9 cellular contexts compared by ENCODE assay signal in the genomic region with DNA sequence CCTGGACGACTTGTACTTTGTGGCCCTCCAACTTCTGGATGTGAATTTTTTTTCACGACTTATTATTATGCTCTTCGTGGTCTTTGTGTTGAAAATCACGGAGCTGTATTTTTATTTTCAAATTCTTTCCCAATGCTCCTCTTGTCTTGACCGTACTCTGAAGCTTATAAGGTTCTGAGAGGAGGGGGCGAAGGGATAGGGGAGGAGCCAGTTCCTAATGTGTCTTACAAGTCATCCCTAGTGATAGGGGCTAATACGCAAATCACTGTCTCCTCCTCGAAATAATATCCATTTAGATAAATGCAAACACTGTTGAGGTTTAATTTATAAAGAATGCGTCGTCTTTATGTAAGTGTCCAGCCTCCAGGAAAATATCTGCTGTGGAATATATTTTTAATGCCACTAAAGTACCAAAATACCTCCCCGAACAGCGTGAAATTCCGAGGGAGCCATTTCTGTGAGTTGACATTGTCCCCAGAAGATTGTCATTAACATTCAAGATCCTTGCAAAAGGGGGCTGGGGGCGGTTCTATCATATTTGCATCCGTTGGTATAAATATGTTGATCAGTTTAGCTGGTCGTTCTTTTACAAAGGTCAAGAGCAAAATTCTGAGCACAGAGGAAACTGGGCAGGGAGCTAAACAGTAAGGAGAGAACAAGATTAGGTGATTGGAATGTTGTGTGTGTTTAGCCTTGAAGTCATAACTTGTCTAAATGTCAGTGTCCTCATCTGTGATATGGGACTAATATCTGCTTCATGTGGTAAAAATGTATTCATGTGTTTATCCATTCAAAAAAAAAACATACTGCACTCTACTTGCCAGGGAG. TPM values are rescaled to one million over a fixed set of nuclear protein-coding genes. Genes with fewer than 3 reads are reported as not detected.
DNase-seq lines count a peak whose midpoint lies in the region; ATAC-seq and TF ChIP-seq lines count a peak whose summit lies in the region.
"Had no signal": no experiment of that assay in that cellular context is flagged by ENCODE, and none has a peak within 500 bp of the region (broad histone marks: within the 10 kb centered on the region; RNA-seq: fewer than 3 reads in every experiment).

No MANE protein-coding gene starts in this region.

- H3K23ac ChIP-seq in trophoblast cell (ENCODE audit: low read length), result no peak overlapping the region

- peaks cover 24% of the 10 kb centered on the region for H3K79me2 ChIP-seq in trophoblast cell (ENCODE audit: control insufficient read depth, insufficient read depth, low read length, poor library complexity)

- H3K4ac ChIP-seq in trophoblast cell (ENCODE audit: low read depth, low read length), result no peak overlapping the region

- H3K4me1 ChIP-seq in RWPE2 (ENCODE audit: insufficient read depth, poor library complexity, severe bottlenecking) (peaks cover 22% of the 10 kb centered on the region), trophoblast cell (ENCODE audit: control insufficient read depth in 1 of 2, insufficient read depth in 2 of 2, low read length in 2 of 2) (peaks cover 3 to 4% of the 10 kb centered on the region in 2 experiments)

- no peaks in the 10 kb centered on the region for H3K9me3 ChIP-seq in RWPE2 (ENCODE audit: severe bottlenecking)
- H3K9me3 ChIP-seq in trophoblast cell (ENCODE audit: insufficient read depth, low read depth, low read length), result no peaks in the 10 kb centered on the region

- no peak overlapping the region for H4K12ac ChIP-seq in trophoblast cell (ENCODE audit: low read depth, low read length)

- H3K14ac ChIP-seq in trophoblast cell (ENCODE audit: low read length), result no peak overlapping the region

- CTCF ChIA-PET in Calu3 (lab: Charles Lee), result interaction anchor here (1.2 to 1.6 kb wide), 2 partner anchors 113 to 219 kb away, joined by 4 read pairs; no protein-coding TSS in a partner anchor

- H3K9ac ChIP-seq in trophoblast cell (ENCODE audit: low read length), result peak overlapping the region; percentile 87

- peak overlapping the region; percentile 43 for H2AFZ ChIP-seq in trophoblast cell (ENCODE audit: insufficient read depth, low read length, poor library complexity)

- ATAC-seq in RWPE2 (ENCODE audit: low read depth), result no peak
- ATAC-seq in GM18519 (IDR thresholded peaks at IDR 0.05; ENCODE audit: low FRiP score, unreplicated experiment), result no peak

- H3K36me3 Mint-ChIP-seq in Calu3 (ENCODE audit: insufficient read depth, unreplicated experiment), result peaks cover 63% of the 10 kb centered on the region

- H2AK5ac ChIP-seq in trophoblast cell (ENCODE audit: low read length), result no peak overlapping the region

- peaks cover 28% of the 10 kb centered on the region for H3K79me1 ChIP-seq in trophoblast cell (ENCODE audit: low read length)

- H3K18ac ChIP-seq in trophoblast cell (ENCODE audit: low read length), result no peak overlapping the region

- H3K27me3 Mint-ChIP-seq in Calu3 (ENCODE audit: unreplicated experiment), result no peaks in the 10 kb centered on the region

- no peaks in the 10 kb centered on the region for H3K27me3 ChIP-seq in RWPE2 (ENCODE audit: insufficient read depth, poor library complexity, severe bottlenecking)
- H3K27me3 ChIP-seq in trophoblast cell (ENCODE audit: insufficient read depth, low read length), result no peaks in the 10 kb centered on the region

- intact Hi-C loops in Calu3 (cut with micrococcal nuclease; ENCODE audit: unreplicated experiment), result loop anchor here (2.0 to 5.0 kb wide), 3 partner anchors 55 to 875 kb away; no protein-coding TSS in a partner anchor

- H3K27ac Mint-ChIP-seq in Calu3 (ENCODE audit: unreplicated experiment), result peak overlapping the region; percentile 92

- H3K4me3 ChIP-seq in RWPE2 (ENCODE audit: severe bottlenecking), result peak overlapping the region; percentile 97
- H3K4me3 ChIP-seq in trophoblast cell (ENCODE audit: low read depth, low read length), result peak overlapping the region; percentile 82

- H4K91ac ChIP-seq in trophoblast cell (ENCODE audit: low read depth, low read length), result no peak overlapping the region

- peak overlapping the region; percentile 99 for H3K4me2 ChIP-seq in trophoblast cell (ENCODE audit: low read length)

- no peaks in the 10 kb centered on the region for H3K9me3 Mint-ChIP-seq in Calu3 (ENCODE audit: low read depth, unreplicated experiment)

- H3K27ac ChIP-seq in RWPE2 (ENCODE audit: poor library complexity, severe bottlenecking) (peak overlapping the region; percentile 98), trophoblast cell (ENCODE audit: low read depth, low read length) (peak overlapping the region; percentile 66)

- peak overlapping the region; percentile 83 for H3K4me3 Mint-ChIP-seq in Calu3 (ENCODE audit: low read depth, unreplicated experiment)

- H3K4me1 Mint-ChIP-seq in Calu3 (ENCODE audit: low read depth, unreplicated experiment), result peaks cover 34% of the 10 kb centered on the region

- H4K8ac ChIP-seq in trophoblast cell (ENCODE audit: low read depth, low read length), result peak overlapping the region; percentile 2

- peak overlapping the region; percentile 58 for H2BK5ac ChIP-seq in trophoblast cell (ENCODE audit: low read depth, low read length, poor library complexity)

- no peak overlapping the region for H2BK12ac ChIP-seq in trophoblast cell (ENCODE audit: low read length)

- TSS peak; percentile 69 for BruUV-seq in Calu3 (replicated peaks; lab: Mats Ljungman, UMichigan)

- DNase-seq in Calu3 (no peak), RWPE2 (ENCODE audit: low spot score) (no peak), fibroblast of peridontal ligament (ENCODE audit: extremely low read depth) (peak; percentile 55), trophoblast cell (peak in 1 of 2 donors; percentile 25), putamen (ENCODE audit: low spot score) (no peak), ureter (ENCODE audit: low spot score) (no peak), NCI-H187 (lab: John Stamatoyannopoulos, UW) (no peak)
- DNase-seq: KG1 had no signal

- peak overlapping the region; percentile 34 for H2BK120ac ChIP-seq in trophoblast cell (ENCODE audit: insufficient read depth, low read length, poor library complexity)

- WGBS in trophoblast cell (ENCODE audit: extremely low coverage, insufficient coverage, insufficient read length), result no CpG with 5 or more reads among the region's 16 CpGs

- H3K36me3 ChIP-seq in RWPE2 (ENCODE audit: low read depth) (0 out of 2 replicates have a peak, but pooled peaks cover 3% of the 10 kb centered on the region), trophoblast cell (ENCODE audit: control insufficient read depth in 1 of 2, insufficient read depth in 2 of 2, low read length in 2 of 2) (no peaks in the 10 kb centered on the region)

- no peak for TF ChIP-seq CTCF in Calu3 (IDR thresholded peaks at IDR 0.05; ENCODE audit: unreplicated experiment)
- no peak for TF ChIP-seq CTCF in RWPE2 (IDR thresholded peaks at IDR 0.05; ENCODE audit: poor library complexity, severe bottlenecking)

RNA-seq across cellular contexts. Expression of gene FAT1, which starts 3.7 kb away (rescaled TPM):
- total RNA-seq in Calu3 (2022) (197 and 210 TPM in 2 replicates), ureter (185 TPM)
- polyA plus RNA-seq in trophoblast cell (2013), result 37.6 and 37.9 TPM in 2 replicates
